In the genomic region with DNA sequence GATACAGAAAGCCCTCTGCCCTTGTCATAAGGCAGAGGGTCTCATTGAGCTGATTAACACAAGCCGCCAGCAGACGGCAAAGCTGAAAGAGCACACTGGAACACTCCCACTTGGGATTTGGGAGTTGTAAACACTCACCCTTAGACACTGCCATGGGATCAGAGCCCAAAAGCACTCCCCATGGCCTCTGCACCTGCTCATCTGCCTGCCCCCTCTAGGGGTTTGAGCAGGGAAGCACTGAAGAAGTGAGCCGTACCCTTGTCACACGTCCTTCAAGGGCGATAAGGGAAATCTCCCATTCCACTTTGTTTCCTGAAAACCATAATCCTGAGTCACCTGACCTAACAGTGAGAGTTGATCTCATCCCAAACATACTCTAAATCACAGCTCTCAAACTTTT, we compare ENCODE assay signal across 1 cellular context.
TF ChIP-seq lines count a peak whose summit lies in the region.

No MANE protein-coding gene starts in this region.

TF ChIP-seq in K562, 482 proteins besides CTCF, POLR2A, EP300 and RAD21:
- TF ChIP-seq TOE1 (IDR thresholded peaks at IDR 0.05; ENCODE audit: borderline replicate concordance) (no peak), TOE1 (CRISPR knock-in tag; IDR thresholded peaks at IDR 0.05; ENCODE audit: borderline replicate concordance, low read depth) (no peak), RHOXF2B (CRISPR knock-in tag; conservative IDR thresholded peaks at IDR 0.05) (no peak), LEF1 (IDR thresholded peaks at IDR 0.05) (no peak), ESRRA (IDR thresholded peaks at IDR 0.05; ENCODE audit: borderline replicate concordance, low read depth) (0 out of 2 replicates have a peak, but pooled peaks have one; percentile 34)
